In the genomic region with DNA sequence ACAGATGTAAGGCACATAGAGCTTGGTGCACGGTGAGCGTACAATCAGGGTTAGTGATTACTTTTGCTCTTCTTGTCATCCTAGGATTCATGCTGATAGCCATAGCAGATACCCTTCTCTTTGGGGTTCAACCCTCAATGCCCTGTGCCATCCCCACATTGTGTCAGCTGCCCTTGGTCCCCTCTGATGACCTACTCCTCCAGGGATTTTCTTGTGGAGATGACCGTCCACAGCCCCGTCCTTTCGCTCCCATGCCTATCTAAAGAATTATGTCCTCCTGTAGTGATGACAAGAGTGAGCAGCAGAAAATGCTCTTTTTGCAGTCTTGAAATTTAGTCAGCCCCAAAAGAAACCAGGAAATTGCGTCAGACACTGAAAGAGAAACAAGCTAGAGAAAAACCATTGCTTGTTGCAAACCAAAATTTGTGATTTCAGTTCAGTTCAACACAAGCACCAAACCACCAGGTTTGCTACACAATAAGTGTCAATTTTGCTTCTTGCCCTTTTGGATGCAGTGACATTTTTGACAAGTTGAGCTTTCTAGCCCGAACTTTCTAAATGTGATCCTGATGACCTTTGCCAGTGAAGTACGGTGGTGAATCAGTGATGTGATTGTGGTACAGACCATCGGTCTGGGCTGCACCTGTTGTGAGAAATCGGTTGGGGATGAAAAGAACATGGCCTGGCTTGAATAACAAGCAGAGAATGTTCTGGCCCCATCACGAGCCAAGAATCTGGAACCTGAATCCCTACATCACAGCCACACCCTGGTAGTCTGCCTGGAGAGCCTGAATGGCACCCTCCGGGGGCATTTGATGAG, we compare ENCODE assay signal across 9 cellular contexts. TPM values are rescaled to one million over a fixed set of nuclear protein-coding genes. Genes with fewer than 3 reads are reported as not detected.
DNase-seq lines count a peak whose midpoint lies in the region; ATAC-seq, FAIRE-seq and TF ChIP-seq lines count a peak whose summit lies in the region.
"Had no signal": no experiment of that assay in that cellular context is flagged by ENCODE, and none has a peak within 500 bp of the region (broad histone marks: within the 10 kb centered on the region; RNA-seq: fewer than 3 reads in every experiment).

No MANE protein-coding gene starts in this region.

- H3K27ac Mint-ChIP-seq in activated CD4-positive, alpha-beta memory T cell treated with anti-CD3 and anti-CD28 coated beads, Interleukin-2, amount 10 ng/mL, durations not matched to agents 7 days and 5 days = peak overlapping the region; percentile 96
- peak overlapping the region; percentile 7 for H3K27ac Mint-ChIP-seq in progenitor cell of endocrine pancreas

- DNase-seq in activated CD4-positive, alpha-beta memory T cell treated with anti-CD3 and anti-CD28 coated beads, Interleukin-2, amount 10 ng/mL, durations not matched to agents 7 days and 5 days = peak; percentile 35
- DNase-seq in progenitor cell of endocrine pancreas (ENCODE audit: low spot score, unreplicated experiment) (no peak), NCI-H2029 treated with DMSO at 0.1 percent for 48 hours (lab: John Stamatoyannopoulos, UW) (no peak), RCC 7860 (ENCODE audit: low spot score) (no peak), activated gamma-delta T cell (lab: John Stamatoyannopoulos, UW) (no peak)
- DNase-seq: testis had no signal

- H3K9me3 Mint-ChIP-seq in activated CD4-positive, alpha-beta memory T cell treated with anti-CD3 and anti-CD28 coated beads, Interleukin-2, amount 10 ng/mL, durations not matched to agents 7 days and 5 days = no peaks in the 10 kb centered on the region
- H3K9me3 Mint-ChIP-seq in progenitor cell of endocrine pancreas (ENCODE audit: low read depth) = no peaks in the 10 kb centered on the region

- POLR2A ChIA-PET in activated CD4-positive, alpha-beta memory T cell treated with anti-CD3 and anti-CD28 coated beads, Interleukin-2, amount 10 ng/mL, durations not matched to agents 7 days and 5 days (lab: Charles Lee) = interaction anchor here (0.7 to 3.1 kb wide), 19 partner anchors 9 to 130 kb away, joined by 3 to 37 read pairs (median 6); a partner anchor contains a TSS

- H3K4me3 Mint-ChIP-seq in activated CD4-positive, alpha-beta memory T cell treated with anti-CD3 and anti-CD28 coated beads, Interleukin-2, amount 10 ng/mL, durations not matched to agents 7 days and 5 days = peak overlapping the region; percentile 70
- H3K4me3 Mint-ChIP-seq in progenitor cell of endocrine pancreas (ENCODE audit: low read depth) = no peak overlapping the region

- TF ChIP-seq CTCF in progenitor cell of endocrine pancreas (IDR thresholded peaks at IDR 0.05; ENCODE audit: unreplicated experiment) = no peak

- no peaks in the 10 kb centered on the region for H3K27me3 Mint-ChIP-seq in activated CD4-positive, alpha-beta memory T cell treated with anti-CD3 and anti-CD28 coated beads, Interleukin-2, amount 10 ng/mL, durations not matched to agents 7 days and 5 days
- H3K27me3 Mint-ChIP-seq in progenitor cell of endocrine pancreas = no peaks in the 10 kb centered on the region

- FAIRE-seq in RCC 7860 (lab: Jason Lieb, UNC) = no peak

- peaks cover 87% of the 10 kb centered on the region for H3K4me1 Mint-ChIP-seq in activated CD4-positive, alpha-beta memory T cell treated with anti-CD3 and anti-CD28 coated beads, Interleukin-2, amount 10 ng/mL, durations not matched to agents 7 days and 5 days
- no peaks in the 10 kb centered on the region for H3K4me1 Mint-ChIP-seq in progenitor cell of endocrine pancreas (ENCODE audit: low read depth)

- ATAC-seq in GM18909 (IDR thresholded peaks at IDR 0.05; ENCODE audit: poor library complexity, unreplicated experiment) (peak; percentile 34), HG02870 (IDR thresholded peaks at IDR 0.05; ENCODE audit: unreplicated experiment) (peak; percentile 41), GM21360 (IDR thresholded peaks at IDR 0.05; ENCODE audit: unreplicated experiment) (no peak)

- peaks cover 12% of the 10 kb centered on the region for H3K36me3 Mint-ChIP-seq in activated CD4-positive, alpha-beta memory T cell treated with anti-CD3 and anti-CD28 coated beads, Interleukin-2, amount 10 ng/mL, durations not matched to agents 7 days and 5 days (ENCODE audit: low read depth)
- H3K36me3 Mint-ChIP-seq in progenitor cell of endocrine pancreas (ENCODE audit: insufficient read depth) = no peaks in the 10 kb centered on the region

- CTCF ChIA-PET in activated CD4-positive, alpha-beta memory T cell treated with anti-CD3 and anti-CD28 coated beads, Interleukin-2, amount 10 ng/mL, durations not matched to agents 7 days and 5 days (lab: Charles Lee) = interaction anchor here (0.8 to 2.3 kb wide), 10 partner anchors 9 to 256 kb away, joined by 3 to 12 read pairs (median 4); a partner anchor contains a TSS

RNA-seq across cellular contexts. Expression of a gene that starts 41.3 kb away (rescaled TPM):
- total RNA-seq in activated CD4-positive, alpha-beta memory T cell treated with anti-CD3 and anti-CD28 coated beads, Interleukin-2, amount 10 ng/mL, durations not matched to agents 7 days and 5 days = 10 to 100 TPM; 47.0 to 47.3 TPM
- 24.6 and 29.6 TPM in 2 replicates for total RNA-seq in progenitor cell of endocrine pancreas
